Comparison of ENCODE assay signal across 12 cellular contexts in the genomic region with DNA sequence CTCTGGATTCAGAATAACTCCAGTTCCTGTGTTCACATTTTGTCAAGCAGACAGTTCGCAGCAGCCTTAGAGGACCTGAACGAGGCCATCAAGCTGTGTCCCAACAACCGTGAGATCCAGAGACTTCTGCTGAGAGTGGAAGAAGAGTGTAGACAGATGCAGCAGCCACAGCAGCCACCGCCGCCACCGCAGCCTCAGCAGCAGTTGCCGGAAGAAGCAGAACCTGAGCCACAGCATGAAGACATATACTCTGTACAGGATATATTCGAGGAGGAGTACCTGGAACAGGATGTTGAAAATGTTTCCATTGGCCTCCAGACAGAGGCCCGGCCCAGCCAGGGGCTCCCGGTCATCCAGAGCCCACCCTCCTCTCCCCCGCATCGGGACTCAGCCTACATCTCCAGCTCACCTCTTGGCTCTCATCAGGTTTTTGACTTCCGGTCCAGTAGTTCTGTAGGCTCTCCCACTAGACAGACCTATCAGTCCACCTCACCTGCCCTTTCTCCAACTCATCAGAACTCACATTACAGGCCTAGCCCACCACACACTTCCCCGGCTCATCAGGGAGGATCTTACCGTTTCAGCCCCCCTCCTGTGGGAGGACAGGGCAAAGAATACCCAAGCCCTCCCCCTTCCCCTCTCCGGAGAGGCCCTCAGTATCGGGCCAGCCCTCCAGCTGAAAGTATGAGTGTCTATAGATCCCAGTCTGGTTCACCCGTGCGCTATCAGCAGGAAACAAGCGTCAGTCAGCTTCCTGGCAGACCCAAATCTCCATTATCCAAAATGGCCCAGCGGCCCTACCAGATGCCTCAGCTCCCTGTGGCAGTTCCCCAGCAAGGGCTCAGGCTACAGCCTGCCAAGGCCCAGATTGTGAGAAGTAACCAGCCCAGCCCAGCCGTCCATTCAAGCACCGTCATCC. TPM values are rescaled to one million over a fixed set of nuclear protein-coding genes. Genes with fewer than 3 reads are reported as not detected.
DNase-seq lines count a peak whose midpoint lies in the region; ATAC-seq, FAIRE-seq and TF ChIP-seq lines count a peak whose summit lies in the region.
"Had no signal": no experiment of that assay in that cellular context is flagged by ENCODE, and none has a peak within 500 bp of the region (broad histone marks: within the 10 kb centered on the region; RNA-seq: fewer than 3 reads in every experiment).

No MANE protein-coding gene starts in this region.

- in situ Hi-C loops in HepG2 (cut with HindIII; ENCODE audit: extremely low pct_ligation_motif_present, low pct_unique_long_range_greater_than_20kb), result loop anchor here (5.0 to 10.0 kb wide), 3 partner anchors 57 to 275 kb away; a partner anchor contains a TSS

- no peak overlapping the region for H3K4me2 ChIP-seq in HepG2 (ENCODE audit: low read depth, low read length)

- no peaks in the 10 kb centered on the region for H3K36me3 ChIP-seq in right lobe of liver
- H3K36me3 ChIP-seq in HepG2 (replicated peaks in 1 of 2; ENCODE audit: control insufficient read depth in 1 of 2, insufficient read depth in 2 of 2, low read length in 2 of 2), result no peaks in the 10 kb centered on the region
- H3K36me3 ChIP-seq in testis (ENCODE audit: low read depth, missing control alignments), result no peaks in the 10 kb centered on the region

- H3K4me3 ChIP-seq in right lobe of liver (no peak overlapping the region), HepG2 (replicated peaks in 1 of 3; ENCODE audit: insufficient read depth in 1 of 3, low read depth in 2 of 3, low read length in 3 of 3) (no peak overlapping the region), testis (no peak overlapping the region)
- H3K4me3 ChIP-seq: GM12878 had no signal

- H3K9me3 ChIP-seq in right lobe of liver (no peaks in the 10 kb centered on the region), HepG2 (ENCODE audit: low read length) (no peaks in the 10 kb centered on the region), testis (no peaks in the 10 kb centered on the region)

- no peaks in the 10 kb centered on the region for H3K27me3 Mint-ChIP-seq in activated CD4-positive, alpha-beta memory T cell treated with anti-CD3 and anti-CD28 coated beads for 36 hours

- H3K27me3 ChIP-seq in right lobe of liver (no peaks in the 10 kb centered on the region), HepG2 (ENCODE audit: control insufficient read depth in 1 of 2, insufficient read depth in 2 of 2, low read length in 2 of 2) (peaks cover 20 to 98% of the 10 kb centered on the region in 2 experiments), testis (no peaks in the 10 kb centered on the region)

- peaks cover 13% of the 10 kb centered on the region for H3K4me1 Mint-ChIP-seq in activated CD4-positive, alpha-beta memory T cell treated with anti-CD3 and anti-CD28 coated beads for 36 hours (ENCODE audit: low read depth)
- H3K4me1 Mint-ChIP-seq: memory B cell had no signal

- no peak overlapping the region for H3K4me3 Mint-ChIP-seq in activated CD4-positive, alpha-beta memory T cell treated with anti-CD3 and anti-CD28 coated beads for 36 hours
- H3K4me3 Mint-ChIP-seq: memory B cell had no signal

- CTCF ChIA-PET in HepG2 (lab: Yijun Ruan, JAX; ENCODE audit: low intra/inter-chr PET ratio, low total read pairs), result no interaction called here
- CTCF ChIA-PET in activated CD4-positive, alpha-beta memory T cell treated with anti-CD3 and anti-CD28 coated beads for 36 hours (lab: Charles Lee), result interaction anchor here (0.5 to 4.2 kb wide), 6 partner anchors 14 to 291 kb away, joined by 3 to 27 read pairs (median 10); no protein-coding TSS in a partner anchor

- DNase-seq in right lobe of liver (no peak), HepG2 (ENCODE audit: low spot score) (no peak), erythroblast (lab: John Stamatoyannopoulos, UW) (peak; percentile 54 to 87), testis (peak; percentile 14), HuH-7.5 (ENCODE audit: low spot score) (no peak)
- peak; percentile 62 for DNase-seq in activated CD4-positive, alpha-beta memory T cell treated with anti-CD3 and anti-CD28 coated beads for 36 hours
- DNase-seq: DMS79 treated with DMSO at 0.1 percent for 48 hours had no signal

- intact Hi-C loops in right lobe of liver (cut with DNase I) (no loop called here), HepG2 (cut with micrococcal nuclease; ENCODE audit: unreplicated experiment) (loop anchor here (5.0 to 10.0 kb wide), 4 partner anchors 155 to 445 kb away; a partner anchor contains a TSS), testis (cut with DNase I; ENCODE audit: low total_unique reads) (no loop called here)
- intact Hi-C loops in activated CD4-positive, alpha-beta memory T cell treated with anti-CD3 and anti-CD28 coated beads for 36 hours (cut with micrococcal nuclease), result loop anchor here (10.0 kb wide), 1 partner anchor 355 kb away; a partner anchor contains a TSS

- peak overlapping the region; percentile 50 for H3K27ac Mint-ChIP-seq in activated CD4-positive, alpha-beta memory T cell treated with anti-CD3 and anti-CD28 coated beads for 36 hours
- H3K27ac Mint-ChIP-seq: memory B cell had no signal

- TF ChIP-seq RAD21 in HepG2 (CRISPR knock-in tag; IDR thresholded peaks at IDR 0.05), result no peak

- TF ChIP-seq CTCF in right lobe of liver (IDR thresholded peaks at IDR 0.05) (no peak), HepG2 (CRISPR knock-in tag; IDR thresholded peaks at IDR 0.05) (no peak), testis (IDR thresholded peaks at IDR 0.05) (no peak)

- no peak for FAIRE-seq in HepG2 (lab: Jason Lieb, UNC)
- FAIRE-seq: GM12878 had no signal

- WGBS in right lobe of liver (ENCODE audit: insufficient coverage, low coverage, low lambda C conversion rate, missing lambda C conversion rate), result 56% methylated on average over 12 of the region's 23 CpGs
- WGBS in HepG2 (ENCODE audit: low lambda C conversion rate), result 48% methylated on average over 23 of the region's 23 CpGs
- WGBS in testis, 2 donors, result 80 to 85% methylated on average over 21 to 23 of the region's 23 CpGs

- H3K27ac ChIP-seq in right lobe of liver, result no peak overlapping the region
- no peak overlapping the region for H3K27ac ChIP-seq in HepG2 (ENCODE audit: extremely low read length, insufficient read depth, low read length)
- no peak overlapping the region for H3K27ac ChIP-seq in testis
- H3K27ac ChIP-seq: parathyroid adenoma had no signal

- H3K4me1 ChIP-seq in right lobe of liver (no peaks in the 10 kb centered on the region), HepG2 (ENCODE audit: insufficient read depth, low read length) (no peaks in the 10 kb centered on the region), testis (no peaks in the 10 kb centered on the region)
- H3K4me1 ChIP-seq: parathyroid adenoma had no signal

- H3K79me2 ChIP-seq in HepG2 (ENCODE audit: insufficient read depth, low read length), result no peaks in the 10 kb centered on the region
- H3K79me2 ChIP-seq: parathyroid adenoma had no signal

- ATAC-seq in right lobe of liver, result peak; percentile 25 to 57 (median 42)
- ATAC-seq in HepG2, result no peak
- ATAC-seq in HG02610 (IDR thresholded peaks at IDR 0.05; ENCODE audit: unreplicated experiment), result no peak
- ATAC-seq in HG03196 (IDR thresholded peaks at IDR 0.05; ENCODE audit: unreplicated experiment), result no peak
- ATAC-seq: GM12878 had no signal

- POLR2A ChIA-PET in HepG2 (lab: Yijun Ruan, JAX), result no interaction called here
- POLR2A ChIA-PET in activated CD4-positive, alpha-beta memory T cell treated with anti-CD3 and anti-CD28 coated beads for 36 hours (lab: Charles Lee), result interaction anchor here (0.6 to 0.9 kb wide), 2 partner anchors 202 to 325 kb away, joined by 3 read pairs; a partner anchor contains a TSS

- H3K9me3 Mint-ChIP-seq in activated CD4-positive, alpha-beta memory T cell treated with anti-CD3 and anti-CD28 coated beads for 36 hours, result no peaks in the 10 kb centered on the region
- H3K9me3 Mint-ChIP-seq: memory B cell had no signal

- H2AFZ ChIP-seq in HepG2 (ENCODE audit: low read length), result no peak overlapping the region
- H2AFZ ChIP-seq: parathyroid adenoma had no signal

- no peaks in the 10 kb centered on the region for H4K20me1 ChIP-seq in HepG2 (ENCODE audit: insufficient read depth, low read length)

- H3K36me3 Mint-ChIP-seq in activated CD4-positive, alpha-beta memory T cell treated with anti-CD3 and anti-CD28 coated beads for 36 hours, result no peaks in the 10 kb centered on the region
- H3K36me3 Mint-ChIP-seq: memory B cell had no signal

- no peak for TF ChIP-seq POLR2A in right lobe of liver (IDR thresholded peaks at IDR 0.05)
- TF ChIP-seq POLR2A in HepG2 (IDR thresholded peaks at IDR 0.05; ENCODE audit: insufficient read depth in 1 of 2, low read depth in 2 of 2, low read length in 2 of 2), result no peak
- peak; percentile 48 for TF ChIP-seq POLR2A in erythroblast (IDR thresholded peaks at IDR 0.05; ENCODE audit: low read length)
- TF ChIP-seq POLR2A in testis (IDR thresholded peaks at IDR 0.05), result no peak

- no peak for TF ChIP-seq EP300 in HepG2 (IDR thresholded peaks at IDR 0.05; ENCODE audit: low read depth in 2 of 2, low read length in 2 of 2)
- TF ChIP-seq EP300 in HepG2 (CRISPR knock-in tag; IDR thresholded peaks at IDR 0.05; ENCODE audit: borderline replicate concordance), result no peak

- no TSS peak for BruUV-seq in HepG2 (replicated peaks; lab: Mats Ljungman, UMichigan)

- no peak overlapping the region for H3K9ac ChIP-seq in HepG2 (ENCODE audit: insufficient read depth, low read depth, low read length)
- H3K9ac ChIP-seq: parathyroid adenoma had no signal

RNA-seq across cellular contexts. Expression of a gene that starts 25.9 kb away (rescaled TPM):
- total RNA-seq in right lobe of liver, result 10 to 100 TPM in 4 of 6 experiments, 1 to 10 TPM in 2; 7.4 to 21.9 (median 11.4) TPM
- total RNA-seq in HepG2 (2016; rRNA removed; fragmentation: Illumina TruSeq; extraction: Trizol), result 3.1 and 6.7 TPM in 2 replicates
- total RNA-seq in HepG2 (2016; cell fraction: cytosol; rRNA removed; fragmentation: Illumina TruSeq; extraction: Trizol; ENCODE audit: low read depth), result 2.0 TPM in 2 replicates
- 3.7 and 6.3 TPM in 2 replicates for total RNA-seq in HepG2 (2016; cell fraction: insoluble cytoplasmic fraction; rRNA removed; fragmentation: Illumina TruSeq; extraction: Trizol)
- 5.5 and 6.5 TPM in 2 replicates for total RNA-seq in HepG2 (2016; cell fraction: membrane; rRNA removed; fragmentation: Illumina TruSeq; extraction: Trizol)
- 3.5 and 4.9 TPM in 2 replicates for total RNA-seq in HepG2 (2016; cell fraction: nucleus; rRNA removed; fragmentation: Illumina TruSeq; extraction: Trizol)
- 1.5 and 1.6 TPM in 2 replicates for polyA plus RNA-seq in HepG2 (2011; rRNA removed)
- 1.1 and 1.3 TPM in 2 replicates for polyA plus RNA-seq in HepG2 (2011; cell fraction: cytosol; rRNA removed)
- polyA plus RNA-seq in HepG2 (2011; cell fraction: nucleus; rRNA removed), result 2.1 and 2.4 TPM in 2 replicates
- polyA plus RNA-seq in HepG2 (2012), result 1.1 and 1.3 TPM in 2 replicates
- 1.9 and 2.3 TPM in 2 replicates for polyA plus RNA-seq in HepG2 (2016; cell fraction: cytosol; fragmentation: Illumina TruSeq; extraction: Trizol; ENCODE audit: low read depth)
- polyA plus RNA-seq in HepG2 (2016; cell fraction: insoluble cytoplasmic fraction; fragmentation: Illumina TruSeq; extraction: Trizol; ENCODE audit: low read depth), result 3.5 and 4.0 TPM in 2 replicates
- polyA plus RNA-seq in HepG2 (2016; cell fraction: membrane; fragmentation: Illumina TruSeq; extraction: Trizol; ENCODE audit: low read depth), result 4.5 and 4.6 TPM in 2 replicates
- polyA plus RNA-seq in HepG2 (2016; cell fraction: nucleus; fragmentation: Illumina TruSeq; extraction: Trizol; ENCODE audit: insufficient read depth, low read depth), result 9.1 TPM in 2 replicates
- polyA minus RNA-seq in HepG2 (2011; rRNA and poly(A)+ RNA removed; ENCODE audit: low replicate concordance), result 10.1 and 69.6 TPM in 2 replicates
- 1.1 TPM in 2 replicates for polyA minus RNA-seq in HepG2 (2011; cell fraction: cytosol; rRNA and poly(A)+ RNA removed)
- polyA minus RNA-seq in HepG2 (2011; cell fraction: nucleus; rRNA and poly(A)+ RNA removed), result 1.4 and 2.6 TPM in 2 replicates
- 1 to 10 TPM; 9.4 to 9.7 TPM for total RNA-seq in activated CD4-positive, alpha-beta memory T cell treated with anti-CD3 and anti-CD28 coated beads for 36 hours
- 10 to 100 TPM; 17.6 to 19.7 TPM for total RNA-seq in testis
- 20.7 TPM for polyA plus RNA-seq in testis (ENCODE audit: insufficient read depth, low read depth, low replicate concordance)

RNA-seq across cellular contexts. Expression of a gene that starts 56.7 kb away (rescaled TPM):
- total RNA-seq in right lobe of liver, result 1 to 10 TPM in 5 of 6 experiments, under 1 TPM in 1; 0.75 to 9.4 (median 5.1) TPM
- 0.13 TPM in 1 of 2 replicates, not detected in the other for total RNA-seq in HepG2 (2016; rRNA removed; fragmentation: Illumina TruSeq; extraction: Trizol)
- total RNA-seq in HepG2 (2016; cell fraction: cytosol; rRNA removed; fragmentation: Illumina TruSeq; extraction: Trizol; ENCODE audit: low read depth), result not detected in 2 replicates
- total RNA-seq in HepG2 (2016; cell fraction: insoluble cytoplasmic fraction; rRNA removed; fragmentation: Illumina TruSeq; extraction: Trizol), result 0.15 TPM in 1 of 2 replicates, not detected in the other
- not detected in 2 replicates for total RNA-seq in HepG2 (2016; cell fraction: membrane; rRNA removed; fragmentation: Illumina TruSeq; extraction: Trizol)
- not detected in 2 replicates for total RNA-seq in HepG2 (2016; cell fraction: nucleus; rRNA removed; fragmentation: Illumina TruSeq; extraction: Trizol)
- polyA plus RNA-seq in HepG2 (2011; rRNA removed), result 0.03 and 0.08 TPM in 2 replicates
- 0.05 TPM in 1 of 2 replicates, not detected in the other for polyA plus RNA-seq in HepG2 (2011; cell fraction: cytosol; rRNA removed)
- 0.09 and 0.11 TPM in 2 replicates for polyA plus RNA-seq in HepG2 (2011; cell fraction: nucleus; rRNA removed)
- polyA plus RNA-seq in HepG2 (2012), result 0.13 and 0.23 TPM in 2 replicates
- polyA plus RNA-seq in HepG2 (2016; cell fraction: cytosol; fragmentation: Illumina TruSeq; extraction: Trizol; ENCODE audit: low read depth), result not detected in 2 replicates
- polyA plus RNA-seq in HepG2 (2016; cell fraction: insoluble cytoplasmic fraction; fragmentation: Illumina TruSeq; extraction: Trizol; ENCODE audit: low read depth), result not detected in 2 replicates
- not detected in 2 replicates for polyA plus RNA-seq in HepG2 (2016; cell fraction: membrane; fragmentation: Illumina TruSeq; extraction: Trizol; ENCODE audit: low read depth)
- 0.56 TPM in 1 of 2 replicates, not detected in the other for polyA plus RNA-seq in HepG2 (2016; cell fraction: nucleus; fragmentation: Illumina TruSeq; extraction: Trizol; ENCODE audit: insufficient read depth, low read depth)
- 0.37 TPM in 1 of 2 replicates, not detected in the other for polyA minus RNA-seq in HepG2 (2011; rRNA and poly(A)+ RNA removed; ENCODE audit: low replicate concordance)
- not detected in 2 replicates for polyA minus RNA-seq in HepG2 (2011; cell fraction: cytosol; rRNA and poly(A)+ RNA removed)
- 0.26 TPM in 1 of 2 replicates, not detected in the other for polyA minus RNA-seq in HepG2 (2011; cell fraction: nucleus; rRNA and poly(A)+ RNA removed)
- 1 to 10 TPM; 2.2 to 2.6 TPM for total RNA-seq in activated CD4-positive, alpha-beta memory T cell treated with anti-CD3 and anti-CD28 coated beads for 36 hours
- total RNA-seq in testis, result 100 to 1,000 TPM in 1 of 2 donors, 10 to 100 TPM in 1; 87.8 to 174 TPM
- polyA plus RNA-seq in testis (ENCODE audit: insufficient read depth, low read depth, low replicate concordance), result 216 TPM
- polyA plus RNA-seq: GM12878 had no signal

Comparison
In these comparisons a context has a peak if more than half of its experiments do, and no peak if none do; other contexts are left out.
1. ATAC-seq: peak in right lobe of liver (4 of 4); none in HepG2 (single experiment), HG02610 (single experiment) and HG03196 (single experiment).
2. intact Hi-C loops: an anchor here in HepG2 (5.0 to 10.0 kb wide) and activated CD4-positive, alpha-beta memory T cell treated with anti-CD3 and anti-CD28 coated beads for 36 hours (10.0 kb wide); none called in right lobe of liver and testis.
3. DNase-seq: peak in activated CD4-positive, alpha-beta memory T cell treated with anti-CD3 and anti-CD28 coated beads for 36 hours (single experiment), erythroblast (2 of 2) and testis (single experiment); none in right lobe of liver (0 of 3), HepG2 (single experiment) and HuH-7.5 (single experiment).
4. RNA of a gene that starts 56.7 kb away (total RNA-seq): 87.8 to 174 TPM in testis; 0.75 to 9.4 TPM in right lobe of liver, 2.2 to 2.6 TPM in activated CD4-positive, alpha-beta memory T cell treated with anti-CD3 and anti-CD28 coated beads for 36 hours and 0.13 to 0.15 TPM in HepG2; every median in the first group is over 4 times any median in the second.